1 cellular context compared by ENCODE assay signal in the genomic region with DNA sequence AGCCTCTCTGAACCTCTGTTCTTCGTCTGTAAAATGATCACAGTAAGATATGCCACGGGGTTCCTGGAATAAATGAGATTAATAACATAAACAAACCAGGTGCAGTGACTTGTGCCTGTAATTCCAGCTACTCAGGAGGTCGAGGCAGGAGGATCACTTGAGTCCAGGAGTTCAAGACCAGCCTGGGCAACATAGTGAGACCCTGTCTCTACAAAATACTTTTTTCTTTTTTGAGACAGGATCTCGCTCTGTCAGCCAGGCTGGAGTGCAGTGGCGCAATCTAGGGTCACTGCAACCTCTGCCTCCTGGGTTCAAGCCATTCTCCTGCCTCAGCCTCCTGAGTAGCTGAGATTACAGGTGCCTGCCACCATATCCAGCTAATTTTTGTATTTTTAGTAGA.
TF ChIP-seq lines count a peak whose summit lies in the region.

No MANE protein-coding gene starts in this region.

TF ChIP-seq in WTC11, 78 proteins besides CTCF, POLR2A, EP300 and RAD21:
- peak; percentile 69 for TF ChIP-seq ZNF121 (CRISPR knock-in tag; IDR thresholded peaks at IDR 0.05)
